ENCODE assay signal across 27 cellular contexts in the genomic region with DNA sequence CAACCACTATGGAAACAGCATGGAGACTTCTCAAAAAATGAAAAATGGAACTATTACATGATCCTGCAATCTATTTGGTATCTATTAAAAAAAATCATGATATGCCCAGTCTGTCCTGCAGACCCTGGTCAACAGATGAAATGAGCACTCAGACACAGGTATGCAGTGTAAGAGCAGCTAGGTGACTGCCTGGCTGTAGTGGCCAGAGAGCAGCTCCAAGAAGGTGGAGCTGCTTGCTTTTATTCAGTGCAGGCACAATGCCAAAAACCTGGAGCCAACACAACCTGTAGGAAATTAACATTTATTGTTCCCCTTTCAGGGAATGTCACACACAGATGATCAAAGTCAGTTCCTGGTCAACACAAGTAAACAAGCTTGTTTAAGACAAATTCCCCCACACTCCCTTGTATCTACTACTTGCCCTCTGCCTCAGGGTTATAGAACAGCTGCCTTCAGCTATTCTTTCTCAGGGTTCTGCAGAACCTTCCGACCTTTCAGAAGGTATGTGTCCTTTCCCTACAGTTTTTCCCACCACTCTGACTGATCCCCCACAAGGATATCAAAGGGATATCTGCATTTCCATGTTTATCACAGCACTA.
"Had no signal": no experiment of that assay in that cellular context is flagged by ENCODE, and none has a peak within 500 bp of the region (broad histone marks: within the 10 kb centered on the region; RNA-seq: fewer than 3 reads in every experiment).

No MANE protein-coding gene starts in this region.

- ATAC-seq: activated T-cell treated with anti-CD3 and anti-CD28 coated beads, Interleukin-2, amount 50 U/mL, for 4 hours; activated T-helper 17 cell treated with anti-CD3 and anti-CD28 coated beads, Interleukin-2, amount 50 U/mL, for 72 hours; effector memory CD8-positive, alpha-beta T cell; gastroesophageal sphincter; heart right ventricle; WTC11 had no signal

- H3K4me3 ChIP-seq: esophagus squamous epithelium, gastroesophageal sphincter, heart right ventricle, hepatocyte had no signal

- H3K79me2 ChIP-seq: hepatocyte had no signal

- H3K27ac ChIP-seq: brain microvascular endothelial cell, epithelial cell of prostate, esophagus squamous epithelium, gastroesophageal sphincter, heart right ventricle, hepatocyte, VCaP had no signal

- H2AFZ ChIP-seq: hepatocyte had no signal

- H3K4me2 ChIP-seq: hepatocyte had no signal

- DNase-seq: activated CD4-positive, alpha-beta memory T cell treated with anti-CD3 and anti-CD28 coated beads, Interleukin-2, amount 10 ng/mL, durations not matched to agents 7 days and 5 days; activated CD4-positive, alpha-beta T cell treated with anti-CD3 and anti-CD28 coated beads for 1 hour; activated CD4-positive, alpha-beta T cell treated with anti-CD3 and anti-CD28 coated beads for 4 hours; activated CD4-positive, alpha-beta T cell treated with anti-CD3 and anti-CD28 coated beads, Interleukin-2, amount 10 ng/mL, durations not matched to agents 7 days and 5 days; activated CD4-positive, alpha-beta T cell treated with anti-CD3 and anti-CD28 coated beads, Interleukin-2, amount 50 U/mL, for 4 hours; activated effector memory CD4-positive, alpha-beta T cell treated with Interleukin-2 at 50 U/mL for 16 hours; activated gamma-delta T cell treated with Interleukin-2 at 50 U/mL for 16 hours; activated naive CD4-positive, alpha-beta T cell treated with anti-CD3 and anti-CD28 coated beads, Interleukin-2, amount 50 U/mL, for 16 hours; activated naive CD4-positive, alpha-beta T cell treated with Interleukin-2 at 50 U/mL for 16 hours; activated T-cell treated with anti-CD3 and anti-CD28 coated beads, Interleukin-2, amount 50 U/mL, for 4 hours; amniotic stem cell; anterior cingulate cortex; brain microvascular endothelial cell; cortex of kidney; dermis blood vessel endothelial cell; effector CD4-positive, alpha-beta T cell; effector memory CD8-positive, alpha-beta T cell; esophagus squamous epithelium; foreskin melanocyte; heart right ventricle; T-helper 2 cell had no signal

- H3K9me3 ChIP-seq: esophagus squamous epithelium, gastroesophageal sphincter had no signal

- H3K4me1 ChIP-seq: esophagus squamous epithelium, gastroesophageal sphincter, heart right ventricle had no signal

- H3K27me3 ChIP-seq: brain microvascular endothelial cell, esophagus squamous epithelium, gastroesophageal sphincter, heart right ventricle, hepatocyte had no signal

- H3K36me3 ChIP-seq: brain microvascular endothelial cell, esophagus squamous epithelium, gastroesophageal sphincter, heart right ventricle had no signal
